Comparison of ENCODE assay signal across 11 cellular contexts in the genomic region with DNA sequence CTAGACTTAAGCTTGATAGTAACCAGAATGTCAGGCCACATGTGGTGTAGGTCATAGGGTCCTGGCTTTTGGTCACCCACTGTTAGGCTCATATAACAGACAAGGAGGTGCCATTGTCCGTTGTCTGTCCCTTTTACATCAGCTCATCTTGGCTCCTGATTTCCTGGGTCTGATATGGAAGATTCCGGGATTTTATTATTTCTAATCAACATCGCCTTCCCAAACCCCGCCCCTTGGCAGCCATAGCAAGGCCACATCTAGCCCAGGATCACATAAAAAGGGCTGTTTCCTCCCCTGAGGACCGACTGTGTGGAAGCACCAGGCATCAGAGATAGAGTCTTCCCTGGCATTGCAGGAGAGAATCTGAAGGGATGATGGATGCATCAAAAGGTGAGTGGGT. TPM values are rescaled to one million over a fixed set of nuclear protein-coding genes. Genes with fewer than 3 reads are reported as not detected.
"Had no signal": no experiment of that assay in that cellular context is flagged by ENCODE, and none has a peak within 500 bp of the region (broad histone marks: within the 10 kb centered on the region; RNA-seq: fewer than 3 reads in every experiment).

A gene (plus strand): TSS at position 301 of the 400 bp plus-strand sequence. CDS start 71 bp downstream, at position 372.

- H3K27ac ChIP-seq: GM23248, HL-60, KMS-11 had no signal

- H3K4me3 Mint-ChIP-seq: H9, IgD-negative memory B cell had no signal

- H3K4me2 ChIP-seq: KMS-11 had no signal

- H3K9me3 Mint-ChIP-seq: H9, IgD-negative memory B cell had no signal

- H3K27ac Mint-ChIP-seq: H9, IgD-negative memory B cell had no signal

- DNase-seq: GM23248, H9, HCEC 1CT, Karpas-422, KBM-7 had no signal

- H3K27me3 Mint-ChIP-seq: IgD-negative memory B cell had no signal

- FAIRE-seq: H1, H54 had no signal

- H2AFZ ChIP-seq: GM23248 had no signal

- H3K9ac ChIP-seq: GM23248, KMS-11 had no signal

- H3K4me3 ChIP-seq: GM23248 had no signal

RNA-seq across cellular contexts. Expression of the gene that starts here (rescaled TPM):
- total RNA-seq: GM23248, H1, H9, HT1080 had no signal
- polyA plus RNA-seq: GM23248 had no signal
